Comparison of ENCODE assay signal across 1 cellular context in genomic region chr19:50384685-50385535, GRCh38.
TF ChIP-seq lines count a peak whose summit lies in the region.

No MANE protein-coding gene starts in this region.

TF ChIP-seq in GM12878, 131 proteins besides CTCF, POLR2A, EP300 and RAD21:
- peak; percentile 44; the same call in 1 of the 2 replicates for TF ChIP-seq MXI1 (IDR thresholded peaks at IDR 0.05; ENCODE audit: low read depth, low read length)
- TF ChIP-seq ZNF274 (IDR thresholded peaks at IDR 0.05; ENCODE audit: insufficient read depth, insufficient read length): no peak
- 0 out of 2 replicates have a peak, but pooled peaks have one; percentile 41 for TF ChIP-seq NKRF (conservative IDR thresholded peaks at IDR 0.05)
- TF ChIP-seq USF1 (IDR thresholded peaks at IDR 0.05; ENCODE audit: borderline replicate concordance, extremely low read length, insufficient read depth, low read depth, low read length): peak; percentile 12
- 0 out of 4 replicates have a peak, but pooled peaks of 1 of the 2 experiments have one; percentile 5 for TF ChIP-seq IKZF2 (IDR thresholded peaks at IDR 0.05)
- TF ChIP-seq BHLHE40 (IDR thresholded peaks at IDR 0.05; ENCODE audit: borderline replicate concordance in 1 of 2, low read depth in 2 of 2, low read length in 1 of 2): peak; percentile 94 to 96; a peak in 3 of 4 replicates
- TF ChIP-seq SREBF2 (IDR thresholded peaks at IDR 0.05; ENCODE audit: low read length): no peak
- no peak for TF ChIP-seq POU2F2 (IDR thresholded peaks at IDR 0.05; ENCODE audit: borderline replicate concordance, low read depth, low read length)
- no peak for TF ChIP-seq ZBED1 (IDR thresholded peaks at IDR 0.05; ENCODE audit: borderline replicate concordance)
- 0 out of 2 replicates have a peak, but pooled peaks have one; percentile 13 for TF ChIP-seq NBN (IDR thresholded peaks at IDR 0.05)
TF ChIP-seq in GM12878: peak in this region for 6.
